ENCODE assay signal across 33 cellular contexts in the genomic region with DNA sequence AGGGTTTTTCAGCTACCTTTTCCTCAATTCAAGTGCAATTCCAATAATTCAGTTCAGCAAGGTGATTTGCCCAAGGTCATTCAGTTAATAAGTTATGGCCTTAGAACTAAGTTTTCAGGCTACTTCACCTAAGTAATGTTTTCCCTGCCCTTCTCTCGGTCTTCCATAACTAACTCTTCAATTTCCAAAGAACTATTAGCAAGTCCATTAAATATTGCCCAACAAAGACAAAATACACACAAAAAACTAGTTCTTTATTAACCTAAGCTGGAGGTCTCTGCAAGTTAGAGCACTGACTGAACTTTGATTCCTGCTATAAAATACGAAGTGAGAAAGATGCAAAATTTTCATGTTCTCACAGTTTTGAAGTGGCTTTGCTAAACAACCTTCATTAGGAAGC. TPM values are rescaled to one million over a fixed set of nuclear protein-coding genes. Genes with fewer than 3 reads are reported as not detected.
"Had no signal": no experiment of that assay in that cellular context is flagged by ENCODE, and none has a peak within 500 bp of the region (broad histone marks: within the 10 kb centered on the region; RNA-seq: fewer than 3 reads in every experiment).

No MANE protein-coding gene starts in this region.

- H3K36me3 ChIP-seq: esophagus muscularis mucosa, gastroesophageal sphincter, heart right ventricle, left ventricle myocardium inferior, lower lobe of right lung, right atrium auricular region, sigmoid colon, spleen, thoracic aorta, tibial nerve, upper lobe of left lung, uterus had no signal

- H3K27me3 Mint-ChIP-seq: naive thymus-derived CD8-positive, alpha-beta T cell; progenitor cell of endocrine pancreas; stimulated activated naive B cell treated with anti-CD40 and anti-IgM and Interleukin-4, amounts not matched to agents 10 μg/mL and 1 μg/mL and 100 μg/mL, for 72 hours; stimulated activated naive CD8-positive, alpha-beta T cell treated with anti-CD3 and anti-CD28 coated beads, Interleukin-15, Interleukin-2, amounts not matched to agents 100 ng/mL and 50 ng/mL, for 24 hours had no signal

- H3K9ac ChIP-seq: parathyroid adenoma had no signal

- H2AFZ ChIP-seq: parathyroid adenoma had no signal

- H3K9me3 ChIP-seq: lower lobe of right lung, sigmoid colon, thoracic aorta, uterus had no signal

- ATAC-seq: foreskin keratinocyte; gastroesophageal sphincter; heart right ventricle; naive thymus-derived CD8-positive, alpha-beta T cell; stimulated activated naive B cell treated with anti-CD40 and anti-IgM and Interleukin-4, amounts not matched to agents 10 μg/mL and 1 μg/mL and 100 μg/mL, for 72 hours had no signal

- H3K79me2 ChIP-seq: parathyroid adenoma had no signal

- H3K27ac Mint-ChIP-seq: endodermal cell; immature natural killer cell; naive thymus-derived CD8-positive, alpha-beta T cell; progenitor cell of endocrine pancreas; stimulated activated naive B cell treated with anti-CD40 and anti-IgM and Interleukin-4, amounts not matched to agents 10 μg/mL and 1 μg/mL and 100 μg/mL, for 72 hours; stimulated activated naive CD8-positive, alpha-beta T cell treated with anti-CD3 and anti-CD28 coated beads, Interleukin-15, Interleukin-2, amounts not matched to agents 100 ng/mL and 50 ng/mL, for 24 hours had no signal

- H3K27ac ChIP-seq: dorsolateral prefrontal cortex, epithelial cell of prostate, esophagus muscularis mucosa, foreskin keratinocyte, gastroesophageal sphincter, heart right ventricle, left ventricle myocardium inferior, lower lobe of right lung, parathyroid adenoma, right atrium auricular region, sigmoid colon, spleen, thoracic aorta, uterus had no signal

- H3K27me3 ChIP-seq: esophagus muscularis mucosa, foreskin keratinocyte, gastroesophageal sphincter, right atrium auricular region, sigmoid colon, spleen, tibial nerve, upper lobe of left lung, uterus had no signal

- H3K4me3 Mint-ChIP-seq: endodermal cell; immature natural killer cell; naive thymus-derived CD8-positive, alpha-beta T cell; stimulated activated naive B cell treated with anti-CD40 and anti-IgM and Interleukin-4, amounts not matched to agents 10 μg/mL and 1 μg/mL and 100 μg/mL, for 72 hours; stimulated activated naive CD8-positive, alpha-beta T cell treated with anti-CD3 and anti-CD28 coated beads, Interleukin-15, Interleukin-2, amounts not matched to agents 100 ng/mL and 50 ng/mL, for 24 hours had no signal

- H3K4me3 ChIP-seq: dorsolateral prefrontal cortex, esophagus muscularis mucosa, gastroesophageal sphincter, heart right ventricle, left ventricle myocardium inferior, lower lobe of right lung, right atrium auricular region, sigmoid colon, spleen, thoracic aorta, tibial nerve, upper lobe of left lung, uterus had no signal

- H3K9me3 Mint-ChIP-seq: stimulated activated naive CD8-positive, alpha-beta T cell treated with anti-CD3 and anti-CD28 coated beads, Interleukin-15, Interleukin-2, amounts not matched to agents 100 ng/mL and 50 ng/mL, for 24 hours had no signal

- H3K4me1 Mint-ChIP-seq: endodermal cell; immature natural killer cell; naive thymus-derived CD8-positive, alpha-beta T cell; stimulated activated naive B cell treated with anti-CD40 and anti-IgM and Interleukin-4, amounts not matched to agents 10 μg/mL and 1 μg/mL and 100 μg/mL, for 72 hours had no signal

- H3K4me1 ChIP-seq: esophagus muscularis mucosa, foreskin keratinocyte, gastroesophageal sphincter, left ventricle myocardium inferior, lower lobe of right lung, parathyroid adenoma, sigmoid colon, spleen, tibial nerve, uterus had no signal

- DNase-seq: central memory CD4-positive, alpha-beta T cell; dorsolateral prefrontal cortex; effector CD4-positive, alpha-beta T cell; endodermal cell; foreskin keratinocyte; glutamatergic neuron; heart right ventricle; hypothalamus; immature natural killer cell; left ventricle myocardium inferior; lower lobe of right lung; naive thymus-derived CD8-positive, alpha-beta T cell; occipital lobe; sigmoid colon; spleen; stimulated activated CD4-positive, alpha-beta T cell treated with anti-CD3 and anti-CD28 coated beads, Interleukin-4, amount 100 ng/mL, for 4 hours; stimulated activated naive B cell treated with anti-CD40 and anti-IgM and Interleukin-4, amounts not matched to agents 10 μg/mL and 1 μg/mL and 100 μg/mL, for 72 hours; upper lobe of left lung; uterus had no signal

- FAIRE-seq: colon, keratinocyte had no signal

RNA-seq across cellular contexts. Expression of gene TASL, which starts 48.8 kb away (rescaled TPM):
- total RNA-seq: endodermal cell, fibroblast of lung, foreskin keratinocyte, myocyte, progenitor cell of endocrine pancreas had no signal
- polyA plus RNA-seq: fibroblast of lung, foreskin keratinocyte, keratinocyte, neural cell had no signal
